9 cellular contexts compared by ENCODE assay signal in the genomic region with DNA sequence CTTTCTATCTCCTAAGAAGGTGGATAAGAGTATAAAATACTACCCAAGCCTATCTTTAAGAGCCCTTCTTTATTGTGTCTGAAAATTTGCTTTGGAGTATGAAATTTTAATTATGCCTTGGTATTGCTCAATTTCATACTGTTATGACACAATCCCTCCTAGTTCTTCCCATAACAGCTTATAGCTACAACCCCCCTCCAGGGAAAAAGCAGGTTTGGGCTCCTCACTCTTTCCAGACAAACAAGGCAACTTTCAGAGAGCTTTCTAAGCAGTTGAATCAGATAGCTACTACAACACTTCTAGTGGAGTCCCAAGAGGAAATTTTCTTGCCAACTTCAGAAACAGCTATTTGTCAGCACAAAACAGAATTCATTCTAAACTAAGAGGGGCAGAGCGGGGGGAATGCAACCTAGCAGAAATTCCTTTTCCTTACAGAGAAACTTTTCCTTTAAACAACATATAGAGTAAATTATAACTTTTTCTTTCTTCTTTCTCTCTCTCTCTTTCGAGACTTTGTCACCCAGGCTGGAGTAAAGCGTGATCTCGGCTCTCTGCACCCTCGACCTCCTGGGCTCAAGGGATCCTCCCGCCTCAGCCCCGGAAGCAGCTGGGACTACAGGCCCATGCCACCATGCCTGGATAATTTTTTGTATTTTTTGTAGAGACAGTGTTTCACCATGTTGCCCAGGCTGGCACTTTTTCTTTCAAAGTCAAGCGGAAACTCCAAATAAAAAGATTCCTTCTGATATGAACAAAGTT. TPM values are rescaled to one million over a fixed set of nuclear protein-coding genes. Genes with fewer than 3 reads are reported as not detected.
DNase-seq lines count a peak whose midpoint lies in the region; ATAC-seq and TF ChIP-seq lines count a peak whose summit lies in the region.
"Had no signal": no experiment of that assay in that cellular context is flagged by ENCODE, and none has a peak within 500 bp of the region (broad histone marks: within the 10 kb centered on the region; RNA-seq: fewer than 3 reads in every experiment).

No MANE protein-coding gene starts in this region.

- ATAC-seq in lung (ENCODE audit: insufficient read depth, low FRiP score): peak; percentile 77
- ATAC-seq in HG03571 (IDR thresholded peaks at IDR 0.05; ENCODE audit: unreplicated experiment): no peak

- peaks cover 0 to 1% of the 10 kb centered on the region in 2 donors for H3K36me3 ChIP-seq in lung (ENCODE audit: control insufficient read depth in 2 of 2, insufficient read depth in 2 of 2, low read length in 2 of 2)

- H3K36me3 Mint-ChIP-seq in type B pancreatic cell: peaks cover 20% of the 10 kb centered on the region

- no peaks in the 10 kb centered on the region for H3K27me3 ChIP-seq in lung (ENCODE audit: control insufficient read depth, insufficient read depth)

- peaks cover 3 to 17% of the 10 kb centered on the region in 2 donors for H3K4me1 ChIP-seq in lung (ENCODE audit: control insufficient read depth in 2 of 2, insufficient read depth in 2 of 2, low read length in 2 of 2)

- no peaks in the 10 kb centered on the region for H3K9me3 ChIP-seq in lung (ENCODE audit: control insufficient read depth in 2 of 2, insufficient read depth in 1 of 2, low read length in 1 of 2)

- peaks cover 6% of the 10 kb centered on the region for H3K9me3 Mint-ChIP-seq in type B pancreatic cell

- peaks cover 15% of the 10 kb centered on the region for H3K4me1 Mint-ChIP-seq in type B pancreatic cell (ENCODE audit: unreplicated experiment)

- H3K27ac Mint-ChIP-seq in type B pancreatic cell: peak overlapping the region; percentile 65

- 61 to 83% methylated on average over 8 of the region's 8 CpGs for WGBS in lung, 2 donors

- H3K27me3 Mint-ChIP-seq in type B pancreatic cell: no peaks in the 10 kb centered on the region

- TF ChIP-seq CTCF in cardiac fibroblast (IDR thresholded peaks at IDR 0.05; ENCODE audit: low read depth, low read length) (no peak), lung (IDR thresholded peaks at IDR 0.05; ENCODE audit: control extremely low read depth, extremely low read depth) (no peak), type B pancreatic cell (conservative IDR thresholded peaks at IDR 0.05) (no peak)

- no peak overlapping the region for H3K27ac ChIP-seq in lung (ENCODE audit: low read depth in 1 of 2, low read length in 1 of 2)
- H3K27ac ChIP-seq: 22Rv1 had no signal

- H3K4me3 Mint-ChIP-seq in type B pancreatic cell: peak overlapping the region; percentile 21

- DNase-seq in DMS 273 (lab: John Stamatoyannopoulos, UW; ENCODE audit: unreplicated experiment) (peak; percentile 23), DMS 273 treated with DMSO at 0.1 percent for 48 hours (lab: John Stamatoyannopoulos, UW) (no peak), cardiac fibroblast (ENCODE audit: low read depth in 2 of 2) (peak; percentile 95 to 98), lung (ENCODE audit: low spot score) (peak; percentile 43), type B pancreatic cell (ENCODE audit: extremely low spot score, unreplicated experiment) (no peak), NCI-H748 treated with DMSO at 0.1 percent for 48 hours (lab: John Stamatoyannopoulos, UW) (no peak), NCI-H774 (lab: John Stamatoyannopoulos, UW) (no peak)

- H3K4me3 ChIP-seq in cardiac fibroblast (replicated peaks in 1 of 2; ENCODE audit: low read depth in 2 of 2, low read length in 2 of 2) (peak overlapping the region; percentile 14 to 36), lung (no peak overlapping the region)

RNA-seq across cellular contexts. Expression of gene JMJD1C, which starts 26.0 kb away (rescaled TPM):
- total RNA-seq in lung (100 to 1,000 TPM in 1 of 2 donors, 10 to 100 TPM in 1; 74.0 to 233 TPM), type B pancreatic cell (ENCODE audit: low replicate concordance) (58.3 and 62.6 TPM in 2 replicates)
- 10 to 100 TPM; 30.5 to 68.3 TPM for polyA plus RNA-seq in lung

RNA-seq across cellular contexts. Expression of gene REEP3, which starts 29.5 kb away (rescaled TPM):
- total RNA-seq in lung (10 to 100 TPM; 34.7 to 45.9 TPM), type B pancreatic cell (ENCODE audit: low replicate concordance) (38.1 and 57.0 TPM in 2 replicates)
- polyA plus RNA-seq in lung: 10 to 100 TPM; 11.5 to 14.2 TPM

Comparison
In these comparisons a context has a peak if more than half of its experiments do, and no peak if none do; other contexts are left out.
1. DNase-seq: peak in DMS 273 (single experiment), cardiac fibroblast (2 of 2) and lung (single experiment); none in DMS 273 treated with DMSO at 0.1 percent for 48 hours (single experiment), type B pancreatic cell (single experiment), NCI-H748 treated with DMSO at 0.1 percent for 48 hours (single experiment) and NCI-H774 (single experiment).